In the genomic region with DNA sequence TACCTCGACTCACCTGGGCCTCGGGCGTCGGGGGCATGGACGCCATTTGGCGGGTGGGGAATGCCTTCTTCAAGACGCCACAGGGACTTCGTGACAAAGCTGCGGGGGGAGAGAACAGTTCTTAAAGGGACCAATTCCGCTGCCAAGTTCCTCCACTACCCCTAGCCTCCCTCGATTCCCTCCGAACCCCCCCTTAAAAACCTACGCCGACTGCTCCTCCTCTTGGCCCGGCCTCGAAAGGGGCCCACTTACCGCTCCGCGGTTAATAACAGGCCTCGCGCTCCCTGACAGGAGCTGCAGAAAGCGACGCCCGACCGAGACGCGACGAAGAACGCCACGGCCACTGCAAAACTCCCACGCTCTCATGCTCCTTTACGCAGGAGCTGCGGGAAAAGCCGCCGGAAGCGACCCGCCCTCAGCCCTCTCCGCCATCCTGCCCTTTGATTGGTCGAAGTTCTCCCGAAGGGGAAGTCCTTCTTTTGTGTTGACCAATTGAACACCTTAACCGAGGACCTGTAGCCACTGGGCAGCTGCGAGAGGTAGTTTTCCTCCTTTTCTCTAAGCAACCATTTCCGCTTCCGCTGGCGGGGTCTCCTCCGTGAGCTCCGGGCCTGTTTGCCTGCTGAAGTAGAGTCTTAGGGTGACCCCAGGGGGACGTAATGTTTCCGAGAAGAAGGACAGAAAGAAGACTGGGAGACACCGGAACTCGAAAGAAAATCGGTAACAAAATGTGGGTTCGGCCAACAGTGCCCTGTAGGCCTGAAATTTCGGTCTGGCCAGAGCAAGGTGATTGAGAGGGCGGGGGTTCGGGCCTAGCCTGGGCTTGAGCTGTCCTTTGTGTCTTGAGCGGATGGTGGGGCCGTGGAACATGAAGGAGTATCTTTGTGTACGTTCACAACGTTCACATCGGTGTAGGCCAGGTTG, we compare ENCODE assay signal across 8 cellular contexts. TPM values are rescaled to one million over a fixed set of nuclear protein-coding genes. Genes with fewer than 3 reads are reported as not detected.
DNase-seq lines count a peak whose midpoint lies in the region; ATAC-seq and TF ChIP-seq lines count a peak whose summit lies in the region.

TSS of gene NAA60 (plus strand) at position 573 of the 924 bp plus-strand sequence. CDS start 32,548 bp downstream, outside the sequence.
A gene with protein sequence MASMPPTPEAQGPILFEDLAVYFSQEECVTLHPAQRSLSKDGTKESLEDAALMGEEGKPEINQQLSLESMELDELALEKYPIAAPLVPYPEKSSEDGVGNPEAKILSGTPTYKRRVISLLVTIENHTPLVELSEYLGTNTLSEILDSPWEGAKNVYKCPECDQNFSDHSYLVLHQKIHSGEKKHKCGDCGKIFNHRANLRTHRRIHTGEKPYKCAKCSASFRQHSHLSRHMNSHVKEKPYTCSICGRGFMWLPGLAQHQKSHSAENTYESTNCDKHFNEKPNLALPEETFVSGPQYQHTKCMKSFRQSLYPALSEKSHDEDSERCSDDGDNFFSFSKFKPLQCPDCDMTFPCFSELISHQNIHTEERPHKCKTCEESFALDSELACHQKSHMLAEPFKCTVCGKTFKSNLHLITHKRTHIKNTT (minus strand): TSS at position 397 of the 924 bp plus-strand sequence. CDS start 351 bp downstream, at position 46.

- H3K56ac ChIP-seq in mesendoderm (ENCODE audit: low read length) = peak within 1 kb of the TSS; percentile 93

- H2BK15ac ChIP-seq in mesendoderm (replicated peaks; ENCODE audit: low read depth) = no peak within 1 kb of the TSS

- no peak within 1 kb of the TSS for H2BK120ac ChIP-seq in mesendoderm (ENCODE audit: low read depth, low read length)

- peaks cover 16% of the 10 kb centered on the region for H3K36me3 ChIP-seq in endodermal cell (ENCODE audit: control insufficient read depth, insufficient read depth, low read length)
- H3K36me3 ChIP-seq in mesendoderm (ENCODE audit: control insufficient read depth, insufficient read depth, low read length) = no peaks in the 10 kb centered on the region

- no peak for TF ChIP-seq CTCF in endodermal cell (conservative IDR thresholded peaks at IDR 0.05)

- H3K18ac ChIP-seq in mesendoderm (ENCODE audit: low read length) = no peak within 1 kb of the TSS

- H3K4me1 ChIP-seq in endodermal cell (ENCODE audit: control insufficient read depth, insufficient read depth, low read length) (no peaks in the 10 kb centered on the region), mesendoderm (ENCODE audit: control insufficient read depth, low read depth, low read length) (no peaks in the 10 kb centered on the region)

- ATAC-seq in HG03457 (IDR thresholded peaks at IDR 0.05; ENCODE audit: unreplicated experiment) = peak; percentile 68

- 52 to 59% methylated on average over 27 to 61 of the region's 61 CpGs for WGBS in endodermal cell (ENCODE audit: insufficient coverage in 1 of 2, insufficient read length in 1 of 2), 2 experiments
- no CpG with 5 or more reads among the region's 61 CpGs for WGBS in mesendoderm (ENCODE audit: extremely low coverage, insufficient coverage, low lambda C conversion rate)

- H3K9me3 ChIP-seq in endodermal cell (ENCODE audit: control insufficient read depth, low read length) = peaks cover 9% of the 10 kb centered on the region

- peak within 1 kb of the TSS; percentile 97 for H3K4me3 ChIP-seq in endodermal cell (ENCODE audit: low read length)
- peak within 1 kb of the TSS; percentile 84 for H3K4me3 ChIP-seq in mesendoderm (ENCODE audit: low read length)

- peak within 1 kb of the TSS; percentile 85 for H3K4me3 Mint-ChIP-seq in endodermal cell

- H3K4me2 ChIP-seq in mesendoderm (ENCODE audit: low read length) = peak within 1 kb of the TSS; percentile 87

- H3K27me3 Mint-ChIP-seq in endodermal cell (ENCODE audit: insufficient read depth) = peaks cover 12% of the 10 kb centered on the region

- no peak within 1 kb of the TSS for H2BK5ac ChIP-seq in mesendoderm (ENCODE audit: low read length)

- no peak within 1 kb of the TSS for H4K5ac ChIP-seq in mesendoderm (ENCODE audit: low read length)

- no peak within 1 kb of the TSS for H2AK5ac ChIP-seq in mesendoderm (ENCODE audit: low read length)

- H3K9me3 Mint-ChIP-seq in endodermal cell = peaks cover 36% of the 10 kb centered on the region

- H3K9ac ChIP-seq in endodermal cell (ENCODE audit: extremely low read depth, low read length, poor library complexity, severe bottlenecking) (peak within 1 kb of the TSS; percentile 76), mesendoderm (ENCODE audit: low read length) (peak within 1 kb of the TSS; percentile 85)

- peaks cover 27% of the 10 kb centered on the region for H3K36me3 Mint-ChIP-seq in endodermal cell (ENCODE audit: low read depth)

- peaks cover 10% of the 10 kb centered on the region for H3K79me2 ChIP-seq in mesendoderm (ENCODE audit: control insufficient read depth, insufficient read depth, low read length)

- peaks cover 3% of the 10 kb centered on the region for H3K79me1 ChIP-seq in mesendoderm (ENCODE audit: low read length)

- H3K27ac ChIP-seq in endodermal cell (ENCODE audit: low read depth, low read length) (peak within 1 kb of the TSS; percentile 64), mesendoderm (ENCODE audit: low read depth, low read length) (peak within 1 kb of the TSS; percentile 34)

- no peak within 1 kb of the TSS for H3K23ac ChIP-seq in mesendoderm (ENCODE audit: low read length)

- H3K4me1 Mint-ChIP-seq in endodermal cell = peaks cover 2% of the 10 kb centered on the region

- no peaks in the 10 kb centered on the region for H3K27me3 ChIP-seq in endodermal cell (ENCODE audit: control insufficient read depth, insufficient read depth, low read length, poor library complexity, severe bottlenecking)
- H3K27me3 ChIP-seq in mesendoderm (ENCODE audit: insufficient read depth, low read length, poor library complexity) = no peaks in the 10 kb centered on the region

- no peak within 1 kb of the TSS for H4K8ac ChIP-seq in mesendoderm (ENCODE audit: low read depth, low read length)

- peak within 1 kb of the TSS; percentile 96 for H3K27ac Mint-ChIP-seq in endodermal cell

- DNase-seq in AML-193 (lab: John Stamatoyannopoulos, UW) (peak; percentile 71 to 77), GM19238 (ENCODE audit: insufficient read length, low spot score) (peak; percentile 72), NCI-H82 treated with DMSO at 0.1 percent for 48 hours (lab: John Stamatoyannopoulos, UW; ENCODE audit: unreplicated experiment) (peak; percentile 92), endodermal cell (peak; percentile 92), mesendoderm (peak; percentile 97)
- peak; percentile 64 for DNase-seq in activated CD8-positive, alpha-beta memory T cell treated with anti-CD3 and anti-CD28 coated beads, Interleukin-2, amount 50 U/mL, for 1 hour (ENCODE audit: extremely low read depth)
- DNase-seq in stimulated activated CD8-positive, alpha-beta memory T cell treated with anti-CD3 and anti-CD28 coated beads, Interleukin-12 subunit alpha, Interleukin-12 subunit beta, amount 100 ng/mL, for 4 hours (ENCODE audit: low read depth) = peak; percentile 62

- no peak within 1 kb of the TSS for H3K4ac ChIP-seq in mesendoderm (ENCODE audit: low read depth, low read length)

RNA-seq across cellular contexts. Expression of gene NAA60, which starts in this region (rescaled TPM):
- total RNA-seq in endodermal cell = 10 to 100 TPM; 54.5 to 61.8 TPM
- polyA plus RNA-seq in endodermal cell (2013, experiment 1 of 2) = 47.2 TPM
- 44.7 TPM for polyA plus RNA-seq in endodermal cell (2013, experiment 2 of 2)
- 68.1 TPM for polyA plus RNA-seq in mesendoderm (2013, experiment 1 of 2)
- 67.0 TPM for polyA plus RNA-seq in mesendoderm (2013, experiment 2 of 2)

RNA-seq across cellular contexts. Expression of the second gene that starts in this region (rescaled TPM):
- 1 to 10 TPM; 2.0 to 3.1 TPM for total RNA-seq in endodermal cell
- polyA plus RNA-seq in endodermal cell (2013, experiment 1 of 2) = 2.4 TPM
- 2.2 TPM for polyA plus RNA-seq in endodermal cell (2013, experiment 2 of 2)
- 1.5 TPM for polyA plus RNA-seq in mesendoderm (2013, experiment 1 of 2)
- 1.3 TPM for polyA plus RNA-seq in mesendoderm (2013, experiment 2 of 2)

Comparison
In these comparisons a context has a peak if more than half of its experiments do, and no peak if none do; other contexts are left out.
1. Peak in every context shown above with its lines: DNase-seq, ATAC-seq, H3K4me3 ChIP-seq and H3K27ac ChIP-seq.